Comparison of ENCODE assay signal across 8 cellular contexts in the genomic region with DNA sequence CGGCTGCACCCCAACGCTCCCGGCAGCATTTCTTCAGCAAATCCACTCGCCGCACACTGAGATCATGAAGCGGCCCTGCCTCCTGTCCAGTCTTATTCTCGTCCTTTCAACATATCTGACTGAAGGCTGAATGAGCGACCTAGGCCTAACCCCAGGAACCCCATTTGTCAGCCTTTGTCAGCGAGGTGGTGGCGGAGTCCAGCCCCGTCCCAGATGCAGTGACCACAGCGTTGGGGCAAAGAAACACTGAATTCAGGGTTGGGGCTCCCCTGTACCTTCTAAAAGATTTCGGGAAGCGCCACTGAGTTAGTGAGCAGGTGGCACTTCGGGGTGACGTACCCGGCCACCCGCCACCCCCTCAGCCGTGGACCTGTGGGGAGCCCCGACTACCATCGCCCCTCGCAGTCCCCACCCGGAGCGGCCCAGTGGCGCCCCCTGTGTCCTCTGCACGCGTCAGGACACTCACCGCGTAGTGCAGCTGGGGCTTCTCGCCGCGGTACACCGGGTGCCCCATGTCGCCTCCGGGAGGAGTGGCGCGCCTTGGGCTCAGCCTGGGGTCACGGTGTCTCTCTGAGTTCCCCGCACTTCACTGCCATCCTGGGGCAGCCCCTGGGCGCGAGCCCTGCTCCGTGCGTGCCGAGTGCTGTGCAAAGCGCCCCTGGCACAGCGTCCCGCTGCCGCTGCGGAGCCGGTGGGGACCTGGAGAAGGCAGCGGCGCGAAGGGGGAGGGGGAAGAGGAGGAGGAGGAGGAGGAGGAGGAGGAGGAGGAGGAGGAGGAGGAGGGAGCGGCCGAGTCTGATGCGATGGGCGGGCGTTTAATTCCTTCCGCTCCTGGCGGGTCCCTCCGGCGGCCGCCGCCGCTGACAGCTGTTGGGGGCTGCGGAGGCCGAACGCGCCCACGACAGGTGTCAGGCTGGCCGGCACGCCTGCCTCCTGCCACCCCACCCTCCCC.
DNase-seq lines count a peak whose midpoint lies in the region; ATAC-seq and TF ChIP-seq lines count a peak whose summit lies in the region.

No MANE protein-coding gene starts in this region.

- H3K4me2 ChIP-seq in PC-9 = no peak overlapping the region

- H3K4me3 ChIP-seq in A673 (ENCODE audit: low read depth, low read length, poor library complexity, severe bottlenecking) (peak overlapping the region; percentile 26), brain microvascular endothelial cell (ENCODE audit: low read depth, low read length) (peak overlapping the region; percentile 63), transverse colon (peak overlapping the region; percentile 25 to 48 (median 39)), PC-9 (no peak overlapping the region)

- H3K27ac ChIP-seq in A673 (ENCODE audit: low read depth, low read length, poor library complexity, severe bottlenecking) (no peak overlapping the region), brain microvascular endothelial cell (no peak overlapping the region), transverse colon (peak overlapping the region; percentile 64 to 84 (median 75)), PC-9 (no peak overlapping the region)

- in situ Hi-C loops in brain microvascular endothelial cell (cut with HindIII; ENCODE audit: low pct_ligation_motif_present, low sequenced_read_pairs) = no loop called here
- in situ Hi-C loops in transverse colon (cut with MboI; ENCODE audit: low pct_ligation_motif_present in 1 of 4, low pct_unique_long_range_greater_than_20kb in 1 of 4, low sequenced_read_pairs in 3 of 4) = no loop called here

- CTCF ChIA-PET in A673 (lab: Charles Lee) = no interaction called here
- CTCF ChIA-PET in PC-9 (lab: Charles Lee) = no interaction called here

- H2AFZ ChIP-seq in PC-9 = no peak overlapping the region

- no peak for DNase-seq in A673 (ENCODE audit: low spot score)
- no peak for DNase-seq in brain microvascular endothelial cell
- peak; percentile 65 for DNase-seq in left kidney (ENCODE audit: low read depth, low spot score)
- DNase-seq in transverse colon = peak; percentile 50
- DNase-seq in PC-9 = no peak

- 0 out of 2 replicates have a peak, but pooled peaks have one; percentile 29 for TF ChIP-seq CTCF in A673 (conservative IDR thresholded peaks at IDR 0.05; ENCODE audit: low read depth, low read length)
- peak; percentile 64 for TF ChIP-seq CTCF in brain microvascular endothelial cell (IDR thresholded peaks at IDR 0.05; ENCODE audit: low read depth, low read length, missing control alignments)
- peak in 1 of 5 experiments; percentile 30 for TF ChIP-seq CTCF in transverse colon (IDR thresholded peaks at IDR 0.05)
- no peak for TF ChIP-seq CTCF in PC-9 (conservative IDR thresholded peaks at IDR 0.05)

- H3K9me2 ChIP-seq in PC-9 (ENCODE audit: insufficient read depth) = no peaks in the 10 kb centered on the region

- H3K79me2 ChIP-seq in PC-9 (ENCODE audit: low read depth) = no peaks in the 10 kb centered on the region

- peaks cover 21% of the 10 kb centered on the region for H3K27me3 ChIP-seq in A673 (replicated peaks; ENCODE audit: insufficient read depth, low read depth, low read length, poor library complexity)
- no peaks in the 10 kb centered on the region for H3K27me3 ChIP-seq in brain microvascular endothelial cell (replicated peaks)
- H3K27me3 ChIP-seq in transverse colon = no peaks in the 10 kb centered on the region
- H3K27me3 ChIP-seq in PC-9 (ENCODE audit: insufficient read depth, low read depth) = no peaks in the 10 kb centered on the region; the same call in 1 of the 2 replicates

- whole genome bisulfite sequencing in transverse colon (ENCODE audit: low coverage in 1 of 2), 2 donors = 51% methylated on average over 63 of the region's 72 CpGs; no CpG with 5 or more reads in 1 of the 2 donors

- no peaks in the 10 kb centered on the region for H3K4me1 ChIP-seq in A673 (ENCODE audit: insufficient read depth, low read length, poor library complexity, severe bottlenecking)
- peaks cover 0 to 4% (median 0%) of the 10 kb centered on the region in 4 donors for H3K4me1 ChIP-seq in transverse colon
- H3K4me1 ChIP-seq in PC-9 (replicated peaks; ENCODE audit: insufficient read depth) = no peaks in the 10 kb centered on the region

- BruUV-seq in A673 (replicated peaks; lab: Mats Ljungman, UMichigan) = no TSS peak
- no TSS peak for BruUV-seq in PC-9 (replicated peaks; lab: Mats Ljungman, UMichigan)

- H3K36me3 ChIP-seq in A673 (ENCODE audit: insufficient read depth, low read length, poor library complexity, severe bottlenecking) (no peaks in the 10 kb centered on the region), brain microvascular endothelial cell (replicated peaks) (no peaks in the 10 kb centered on the region), transverse colon (no peaks in the 10 kb centered on the region), PC-9 (ENCODE audit: low read depth) (no peaks in the 10 kb centered on the region)

- POLR2A ChIA-PET in A673 (lab: Charles Lee; ENCODE audit: low non-redundant PET) (no interaction called here), PC-9 (lab: Charles Lee; ENCODE audit: unreplicated experiment) (no interaction called here)

- TF ChIP-seq EP300 in transverse colon (IDR thresholded peaks at IDR 0.05; ENCODE audit: low read depth) = no peak

- TF ChIP-seq POLR2A in transverse colon (IDR thresholded peaks at IDR 0.05) = no peak

- H3K9me3 ChIP-seq in A673 (ENCODE audit: low read depth, low read length, poor library complexity, severe bottlenecking) (no peaks in the 10 kb centered on the region), transverse colon (no peaks in the 10 kb centered on the region), PC-9 (ENCODE audit: insufficient read depth, low read depth) (no peaks in the 10 kb centered on the region)

- intact Hi-C loops in A673 (cut with micrococcal nuclease; ENCODE audit: unreplicated experiment) (no loop called here), transverse colon (cut with DNase I; ENCODE audit: low total_unique reads) (no loop called here), PC-9 (cut with micrococcal nuclease; ENCODE audit: unreplicated experiment) (no loop called here)

- H4K20me1 ChIP-seq in PC-9 (ENCODE audit: insufficient read depth) = no peaks in the 10 kb centered on the region

- no peaks in the 10 kb centered on the region for H3F3A ChIP-seq in PC-9 (ENCODE audit: insufficient read depth, low read depth)

- peak; percentile 23 for ATAC-seq in GM19468 (IDR thresholded peaks at IDR 0.05; ENCODE audit: extremely low read depth, unreplicated experiment)
- ATAC-seq in GM21576 (IDR thresholded peaks at IDR 0.05; ENCODE audit: unreplicated experiment) = no peak
- ATAC-seq in HG02840 (IDR thresholded peaks at IDR 0.05; ENCODE audit: low FRiP score, unreplicated experiment) = no peak

Comparison
In these comparisons a context has a peak if more than half of its experiments do, and no peak if none do; other contexts are left out.
1. DNase-seq: peak in left kidney (single experiment) and transverse colon (single experiment); none in A673 (single experiment), brain microvascular endothelial cell (single experiment) and PC-9 (0 of 2).
2. H3K27ac ChIP-seq: peak in transverse colon (4 of 4); none in A673 (single experiment), brain microvascular endothelial cell (single experiment) and PC-9 (single experiment).